ENCODE assay signal across 1 cellular context in genomic region chr10:32953277-32953927, GRCh38.
TF ChIP-seq lines count a peak whose summit lies in the region.

No MANE protein-coding gene starts in this region.

TF ChIP-seq in SK-N-SH, 30 proteins besides CTCF, POLR2A, EP300 and RAD21 (continued from another document):
- TF ChIP-seq NFIC (IDR thresholded peaks at IDR 0.05; ENCODE audit: borderline replicate concordance) (no peak), POLR2AphosphoS5 (IDR thresholded peaks at IDR 0.05; ENCODE audit: low read depth, low read length) (no peak)
TF ChIP-seq in SK-N-SH: peak in this region for 2.
